In the genomic region with DNA sequence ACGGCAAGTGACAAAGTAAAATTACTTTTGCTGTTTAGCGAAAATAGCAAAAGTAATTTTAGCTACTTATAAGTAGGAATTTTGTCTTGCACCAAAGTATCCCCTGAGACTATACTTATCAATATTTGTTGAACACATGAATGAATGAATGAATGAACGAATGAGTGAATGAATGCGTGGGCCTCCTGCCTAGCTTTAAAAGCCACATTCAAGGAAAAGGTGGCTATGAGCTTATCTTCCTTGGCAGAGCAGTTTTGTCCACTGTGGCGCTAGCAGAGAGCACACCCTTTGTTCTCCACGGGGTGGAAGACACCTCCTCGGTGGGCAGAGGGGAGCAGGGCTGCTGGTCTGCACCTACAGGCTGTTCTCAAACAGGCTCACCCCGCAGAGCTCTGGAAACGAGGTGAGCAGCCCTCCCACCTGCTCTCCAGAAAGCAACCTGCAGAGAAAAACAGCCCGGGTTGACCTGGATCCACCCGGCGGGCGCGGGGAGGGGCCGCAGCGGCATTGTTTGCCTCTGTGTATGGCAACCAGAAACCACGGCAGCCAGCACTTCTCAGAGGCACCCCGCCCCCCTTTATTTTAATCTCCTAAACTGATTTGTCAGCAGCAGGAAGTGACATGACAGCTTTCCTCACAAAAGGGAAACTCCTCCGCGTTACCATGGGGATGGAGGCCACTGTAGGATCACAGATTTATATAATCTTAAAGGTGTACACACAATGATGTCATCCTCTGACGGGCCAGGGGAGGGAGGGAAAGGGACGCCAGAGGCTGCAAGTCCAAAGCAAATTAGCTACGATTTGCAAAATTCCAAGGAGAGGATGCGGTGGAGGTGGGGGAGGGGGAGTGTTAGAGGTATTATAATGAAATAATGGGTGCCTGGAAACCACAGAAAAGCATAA, we compare ENCODE assay signal across 8 cellular contexts.
DNase-seq lines count a peak whose midpoint lies in the region; ATAC-seq and TF ChIP-seq lines count a peak whose summit lies in the region.

No MANE protein-coding gene starts in this region.

- peak; percentile 86 for ATAC-seq in GM21619 (IDR thresholded peaks at IDR 0.05; ENCODE audit: unreplicated experiment)

- TF ChIP-seq EP300 in Ishikawa (IDR thresholded peaks at IDR 0.05; ENCODE audit: borderline replicate concordance) = no peak

- DNase-seq in DMS153 treated with DMSO at 0.1 percent for 48 hours (lab: John Stamatoyannopoulos, UW; ENCODE audit: unreplicated experiment) = peak; percentile 80
- peak; percentile 22 for DNase-seq in OCI-M2 (lab: John Stamatoyannopoulos, UW; ENCODE audit: unreplicated experiment)
- DNase-seq in activated T-cell treated with anti-CD3 and anti-CD28 coated beads, Interleukin-2, amount 50 U/mL, for 1 hour = peak; percentile 94
- peak; percentile 89 to 92 for DNase-seq in erythroblast (lab: John Stamatoyannopoulos, UW)
- DNase-seq in stimulated activated CD8-positive, alpha-beta memory T cell treated with anti-CD3 and anti-CD28 coated beads, Interleukin-4, amount 100 ng/mL, for 4 hours (ENCODE audit: low read depth in 2 of 2, low spot score in 1 of 2) = peak; percentile 87 to 89

- H3K9me3 ChIP-seq in mucosa of rectum (ENCODE audit: control insufficient read depth in 2 of 2, low read length in 2 of 2) = no peaks in the 10 kb centered on the region

- no peak for TF ChIP-seq RAD21 in Ishikawa (IDR thresholded peaks at IDR 0.05; ENCODE audit: low read depth)

- H3K9ac ChIP-seq in mucosa of rectum (ENCODE audit: low read depth in 1 of 2, low read length in 2 of 2) = peak overlapping the region; percentile 76 to 83

- TF ChIP-seq POLR2A in erythroblast (IDR thresholded peaks at IDR 0.05; ENCODE audit: low read length) = no peak

- peak overlapping the region; percentile 100 for H3K27ac ChIP-seq in mucosa of rectum (ENCODE audit: low read depth in 2 of 2, low read length in 2 of 2)

- peaks cover 28 to 31% of the 10 kb centered on the region in 2 donors for H3K4me1 ChIP-seq in mucosa of rectum (ENCODE audit: control insufficient read depth in 2 of 2, insufficient read depth in 2 of 2, low read length in 2 of 2)

- H3K36me3 ChIP-seq in mucosa of rectum (ENCODE audit: control insufficient read depth in 2 of 2, insufficient read depth in 2 of 2, low read length in 2 of 2) = peaks cover 23 to 28% of the 10 kb centered on the region in 2 donors

- peak overlapping the region; percentile 61 to 83 for H3K4me3 ChIP-seq in mucosa of rectum (ENCODE audit: low read length in 2 of 2)

- H3K27me3 ChIP-seq in mucosa of rectum (ENCODE audit: control insufficient read depth in 2 of 2, insufficient read depth in 2 of 2, low read length in 2 of 2) = no peaks in the 10 kb centered on the region

TF ChIP-seq in Ishikawa, 13 proteins besides CTCF, POLR2A, EP300 and RAD21:
- peak; percentile 78 for TF ChIP-seq CREB1 (IDR thresholded peaks at IDR 0.05; ENCODE audit: low read depth)
- TF ChIP-seq MAX (IDR thresholded peaks at IDR 0.05) = peak; percentile 46; the same call in 1 of the 2 replicates
- no peak; the same call in 1 of the 2 replicates for TF ChIP-seq NFIC (IDR thresholded peaks at IDR 0.05)
- 0 out of 2 replicates have a peak, but pooled peaks have one; percentile 15 for TF ChIP-seq TEAD4 (IDR thresholded peaks at IDR 0.05)
- no peak for TF ChIP-seq YY1 (IDR thresholded peaks at IDR 0.05; ENCODE audit: low read depth)
- TF ChIP-seq TCF12 (IDR thresholded peaks at IDR 0.05; ENCODE audit: low read depth) = no peak; the same call in 1 of the 2 replicates
- TF ChIP-seq REST (IDR thresholded peaks at IDR 0.05; ENCODE audit: low read depth) = no peak
- TF ChIP-seq, protein P1, sequence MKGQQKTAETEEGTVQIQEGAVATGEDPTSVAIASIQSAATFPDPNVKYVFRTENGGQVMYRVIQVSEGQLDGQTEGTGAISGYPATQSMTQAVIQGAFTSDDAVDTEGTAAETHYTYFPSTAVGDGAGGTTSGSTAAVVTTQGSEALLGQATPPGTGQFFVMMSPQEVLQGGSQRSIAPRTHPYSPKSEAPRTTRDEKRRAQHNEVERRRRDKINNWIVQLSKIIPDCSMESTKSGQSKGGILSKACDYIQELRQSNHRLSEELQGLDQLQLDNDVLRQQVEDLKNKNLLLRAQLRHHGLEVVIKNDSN (IDR thresholded peaks at IDR 0.05) = no peak
- 0 out of 2 replicates have a peak, but pooled peaks have one; percentile 27 for TF ChIP-seq CEBPB (IDR thresholded peaks at IDR 0.05)
- TF ChIP-seq TAF1 (IDR thresholded peaks at IDR 0.05; ENCODE audit: low read depth) = no peak
- no peak for TF ChIP-seq FOXM1 (IDR thresholded peaks at IDR 0.05; ENCODE audit: borderline replicate concordance, low read depth)
- no peak for TF ChIP-seq EGR1 (IDR thresholded peaks at IDR 0.05)
- no peak for TF ChIP-seq ZBTB7A (IDR thresholded peaks at IDR 0.05; ENCODE audit: low read depth)

Comparison
In these comparisons a context has a peak if more than half of its experiments do, and no peak if none do; other contexts are left out.
1. Peak in every context shown above with its lines: DNase-seq, ATAC-seq, H3K4me3 ChIP-seq and H3K27ac ChIP-seq.
2. DNase-seq: peak in every context shown above with its lines; median percentile 94 in activated T-cell treated with anti-CD3 and anti-CD28 coated beads, Interleukin-2, amount 50 U/mL, for 1 hour; 90 in erythroblast; 88 in stimulated activated CD8-positive, alpha-beta memory T cell treated with anti-CD3 and anti-CD28 coated beads, Interleukin-4, amount 100 ng/mL, for 4 hours; 80 in DMS153 treated with DMSO at 0.1 percent for 48 hours; 22 in OCI-M2.